In genomic region chr9:116543731-116544400, GRCh38 we compare ENCODE assay signal across 13 cellular contexts.
DNase-seq lines count a peak whose midpoint lies in the region; ATAC-seq and TF ChIP-seq lines count a peak whose summit lies in the region.
"Had no signal": no experiment of that assay in that cellular context is flagged by ENCODE, and none has a peak within 500 bp of the region (broad histone marks: within the 10 kb centered on the region; RNA-seq: fewer than 3 reads in every experiment).

No MANE protein-coding gene starts in this region.

- intact Hi-C loops in IMR-90 (cut with micrococcal nuclease): no loop called here
- intact Hi-C loops in esophagus muscularis mucosa (cut with DNase I): no loop called here
- intact Hi-C loops in left lung (cut with DNase I): no loop called here

- TF ChIP-seq EP300 in esophagus muscularis mucosa (IDR thresholded peaks at IDR 0.05): no peak

- no peak overlapping the region for H3K56ac ChIP-seq in IMR-90 (ENCODE audit: extremely low read depth, insufficient read depth, low read length)

- no peak overlapping the region for H3K18ac ChIP-seq in IMR-90 (ENCODE audit: low read depth, low read length)

- peak; percentile 78 for DNase-seq in IMR-90
- DNase-seq in esophagus muscularis mucosa (ENCODE audit: extremely low spot score): peak; percentile 72
- no peak for DNase-seq in left lung
- no peak for DNase-seq in DMS79 treated with DMSO at 0.1 percent for 48 hours (lab: John Stamatoyannopoulos, UW)
- no peak for DNase-seq in DMS153 treated with DMSO at 0.1 percent for 48 hours (lab: John Stamatoyannopoulos, UW; ENCODE audit: unreplicated experiment)
- no peak for DNase-seq in islet precursor cell
- DNase-seq: activated gamma-delta T cell; central memory CD4-positive, alpha-beta T cell; NK-92 treated with Interleukin-12 subunit alpha and Interleukin-12 subunit beta, amount 100 ng/mL, for 24 hours; SJCRH30; spleen had no signal

- in situ Hi-C loops in IMR-90 (cut with MboI; ENCODE audit: low sequenced_read_pairs): no loop called here

- no peaks in the 10 kb centered on the region for H3K79me2 ChIP-seq in ACC112 (ENCODE audit: control insufficient read depth, insufficient read depth, low read length, unreplicated experiment)

- no peak overlapping the region; a peak in 1 of 4 replicates for H4K8ac ChIP-seq in IMR-90 (ENCODE audit: low read depth in 2 of 2, low read length in 2 of 2)

- BruUV-seq in IMR-90 (replicated peaks; lab: Mats Ljungman, UMichigan): no TSS peak

- no peak overlapping the region for H3K4ac ChIP-seq in IMR-90 (ENCODE audit: low read depth, low read length)

- H3K9me3 ChIP-seq in IMR-90 (ENCODE audit: control insufficient read depth, insufficient read depth, low read length): no peaks in the 10 kb centered on the region
- H3K9me3 ChIP-seq in esophagus muscularis mucosa: no peaks in the 10 kb centered on the region
- H3K9me3 ChIP-seq in left lung: no peaks in the 10 kb centered on the region
- H3K9me3 ChIP-seq: SJCRH30, spleen had no signal

- no peak overlapping the region for H2BK120ac ChIP-seq in IMR-90 (ENCODE audit: low read depth, low read length)

- H3K9me1 ChIP-seq in IMR-90 (ENCODE audit: insufficient read depth, low read length): no peaks in the 10 kb centered on the region

- H3K4me2 ChIP-seq in IMR-90 (ENCODE audit: low read depth, low read length): no peak overlapping the region

- no peak overlapping the region for H3K14ac ChIP-seq in IMR-90 (replicated peaks; ENCODE audit: low read depth, low read length)

- CTCF ChIA-PET in IMR-90 (lab: Yijun Ruan, JAX): no interaction called here

- no peak for TF ChIP-seq RAD21 in IMR-90 (IDR thresholded peaks at IDR 0.05; ENCODE audit: low read length)

- POLR2A ChIA-PET in IMR-90 (lab: Charles Lee; ENCODE audit: unreplicated experiment): no interaction called here

- H3K27ac ChIP-seq in ACC112 (ENCODE audit: low read depth, low read length) (peak overlapping the region; percentile 99), IMR-90 (ENCODE audit: insufficient read depth, low read length) (0 out of 2 replicates have a peak overlapping the region, but pooled peaks have one; percentile 10), esophagus muscularis mucosa (replicated peaks in 1 of 4) (no peak overlapping the region), left lung (no peak overlapping the region)
- H3K27ac ChIP-seq: SJCRH30, spleen had no signal

- H2AFZ ChIP-seq in ACC112 (ENCODE audit: low read length, unreplicated experiment) (peak overlapping the region; percentile 64), IMR-90 (replicated peaks; ENCODE audit: low read length, poor library complexity) (no peak overlapping the region)

- H3K4me1 ChIP-seq in ACC112 (ENCODE audit: control insufficient read depth, insufficient read depth, low read length, unreplicated experiment) (peaks cover 47% of the 10 kb centered on the region), IMR-90 (ENCODE audit: control insufficient read depth, insufficient read depth, low read length) (peaks cover 19% of the 10 kb centered on the region), esophagus muscularis mucosa (no peaks in the 10 kb centered on the region), left lung (peaks cover 0 to 8% of the 10 kb centered on the region in 2 donors)
- H3K4me1 ChIP-seq: spleen had no signal

- H3K27me3 ChIP-seq in ACC112 (ENCODE audit: insufficient read depth, low read length): no peaks in the 10 kb centered on the region
- no peaks in the 10 kb centered on the region for H3K27me3 ChIP-seq in IMR-90 (ENCODE audit: control insufficient read depth, insufficient read depth, low read length)
- H3K27me3 ChIP-seq in esophagus muscularis mucosa: no peaks in the 10 kb centered on the region
- no peaks in the 10 kb centered on the region for H3K27me3 ChIP-seq in left lung
- H3K27me3 ChIP-seq: SJCRH30, spleen had no signal

- no peak overlapping the region for H2BK20ac ChIP-seq in IMR-90 (ENCODE audit: low read depth, low read length)

- no peak for TF ChIP-seq POLR2A in IMR-90 (IDR thresholded peaks at IDR 0.05; ENCODE audit: low read depth, low read length)
- no peak for TF ChIP-seq POLR2A in esophagus muscularis mucosa (IDR thresholded peaks at IDR 0.05; ENCODE audit: low read depth)

- no peak overlapping the region for H2AK9ac ChIP-seq in IMR-90 (replicated peaks; ENCODE audit: low read depth, low read length, poor library complexity)

- no peak overlapping the region for H3K23ac ChIP-seq in IMR-90 (ENCODE audit: low read depth, low read length)

- ATAC-seq in IMR-90 (ENCODE audit: low read depth): peak; percentile 86
- peak; percentile 24 for ATAC-seq in left lung
- no peak for ATAC-seq in GM21390 (IDR thresholded peaks at IDR 0.05; ENCODE audit: unreplicated experiment)

- no peak overlapping the region for H2AK5ac ChIP-seq in IMR-90 (ENCODE audit: low read depth, low read length)

- H2BK15ac ChIP-seq in IMR-90 (ENCODE audit: low read depth, low read length): no peak overlapping the region

- no peak overlapping the region for H4K91ac ChIP-seq in IMR-90 (ENCODE audit: insufficient read depth, low read depth, low read length)

- H3K79me1 ChIP-seq in IMR-90 (ENCODE audit: low read depth in 1 of 2, low read length in 2 of 2): no peaks in the 10 kb centered on the region

- no peak for TF ChIP-seq CTCF in IMR-90 (conservative IDR thresholded peaks at IDR 0.05; ENCODE audit: low read depth, low read length)
- TF ChIP-seq CTCF in esophagus muscularis mucosa (IDR thresholded peaks at IDR 0.05): no peak
- TF ChIP-seq CTCF in left lung (IDR thresholded peaks at IDR 0.05): no peak

- no peak overlapping the region for H2BK5ac ChIP-seq in IMR-90 (ENCODE audit: low read depth, low read length, poor library complexity, severe bottlenecking)

- H4K5ac ChIP-seq in IMR-90 (ENCODE audit: low read depth, low read length): no peak overlapping the region

- H3K9ac ChIP-seq in IMR-90 (ENCODE audit: low read depth, low read length): no peak overlapping the region

- 59% methylated on average over 4 of the region's 8 CpGs; no CpG with 5 or more reads in 1 of the 2 experiments for WGBS in IMR-90 (ENCODE audit: extremely low coverage in 2 of 2, insufficient read length in 1 of 2), 2 experiments
- WGBS in esophagus muscularis mucosa: 87% methylated on average over 8 of the region's 8 CpGs

- H3K4me3 ChIP-seq in ACC112 (ENCODE audit: low read depth, low read length) (peak overlapping the region; percentile 33), IMR-90 (ENCODE audit: insufficient read depth, low read depth, low read length) (no peak overlapping the region), esophagus muscularis mucosa (no peak overlapping the region), left lung (no peak overlapping the region)
- H3K4me3 ChIP-seq: SJCRH30, spleen had no signal

- no peaks in the 10 kb centered on the region for H4K20me1 ChIP-seq in IMR-90 (ENCODE audit: insufficient read depth, low read length)

- dilution Hi-C loops in IMR-90 (cut with HindIII; ENCODE audit: low sequenced_read_pairs, unreplicated experiment): no loop called here

- H3K36me3 ChIP-seq in ACC112 (ENCODE audit: insufficient read depth, low read length) (no peaks in the 10 kb centered on the region), IMR-90 (ENCODE audit: control insufficient read depth, insufficient read depth, low read length) (no peaks in the 10 kb centered on the region), esophagus muscularis mucosa (no peaks in the 10 kb centered on the region), left lung (no peaks in the 10 kb centered on the region)
- H3K36me3 ChIP-seq: SJCRH30, spleen had no signal

TF ChIP-seq in IMR-90, 13 proteins besides CTCF, POLR2A, EP300 and RAD21:
- TF ChIP-seq FOS (IDR thresholded peaks at IDR 0.05; ENCODE audit: low read depth, low read length): peak; percentile 59
- peak; percentile 41 for TF ChIP-seq BHLHE40 (IDR thresholded peaks at IDR 0.05; ENCODE audit: low read depth, low read length)
- no peak for TF ChIP-seq CHD1 (IDR thresholded peaks at IDR 0.05; ENCODE audit: low read depth, low read length)

Comparison
In these comparisons a context has a peak if more than half of its experiments do, and no peak if none do; other contexts are left out.
1. H3K27ac ChIP-seq: peak in ACC112 (single experiment) and IMR-90 (single experiment); none in esophagus muscularis mucosa (0 of 4) and left lung (0 of 2).
2. DNase-seq: peak in IMR-90 (single experiment) and esophagus muscularis mucosa (single experiment); none in left lung (0 of 2), DMS79 treated with DMSO at 0.1 percent for 48 hours (single experiment), DMS153 treated with DMSO at 0.1 percent for 48 hours (single experiment) and islet precursor cell (single experiment).